Comparison of ENCODE assay signal across 14 cellular contexts in genomic region chr4:147482281-147482680, GRCh38. TPM values are rescaled to one million over a fixed set of nuclear protein-coding genes. Genes with fewer than 3 reads are reported as not detected.
DNase-seq lines count a peak whose midpoint lies in the region; ATAC-seq and TF ChIP-seq lines count a peak whose summit lies in the region.
"Had no signal": no experiment of that assay in that cellular context is flagged by ENCODE, and none has a peak within 500 bp of the region (broad histone marks: within the 10 kb centered on the region; RNA-seq: fewer than 3 reads in every experiment).

No MANE protein-coding gene starts in this region.

- H3K4me3 ChIP-seq in AG04450 (ENCODE audit: low read depth, low read length) = peak overlapping the region; percentile 74
- H3K4me3 ChIP-seq in RWPE2 (ENCODE audit: severe bottlenecking) = no peak overlapping the region
- H3K4me3 ChIP-seq in fibroblast of pulmonary artery (replicated peaks; ENCODE audit: low read depth, low read length) = peak overlapping the region; percentile 58

- H3K4me1 Mint-ChIP-seq in osteocyte (ENCODE audit: unreplicated experiment) = peaks cover 61% of the 10 kb centered on the region
- peaks cover 3% of the 10 kb centered on the region for H3K4me1 Mint-ChIP-seq in activated naive CD8-positive, alpha-beta T cell treated with anti-CD3 and anti-CD28 coated beads, Interleukin-2, amount 50 U/mL, for 24 hours
- H3K4me1 Mint-ChIP-seq: natural killer cell had no signal

- no peaks in the 10 kb centered on the region for H3K27me3 Mint-ChIP-seq in osteocyte (ENCODE audit: unreplicated experiment)
- H3K27me3 Mint-ChIP-seq in activated naive CD8-positive, alpha-beta T cell treated with anti-CD3 and anti-CD28 coated beads, Interleukin-2, amount 50 U/mL, for 24 hours = peaks cover 24% of the 10 kb centered on the region

- H3K9me3 ChIP-seq in AG04450 (ENCODE audit: control insufficient read depth, insufficient read depth, low read length) (no peaks in the 10 kb centered on the region), RWPE2 (ENCODE audit: severe bottlenecking) (no peaks in the 10 kb centered on the region)

- no peaks in the 10 kb centered on the region for H3K27me3 ChIP-seq in AG04450 (ENCODE audit: control insufficient read depth, insufficient read depth, low read length)
- no peaks in the 10 kb centered on the region for H3K27me3 ChIP-seq in RWPE2 (ENCODE audit: insufficient read depth, poor library complexity, severe bottlenecking)

- peaks cover 8% of the 10 kb centered on the region for H3K9me3 Mint-ChIP-seq in osteocyte (ENCODE audit: unreplicated experiment)
- no peaks in the 10 kb centered on the region for H3K9me3 Mint-ChIP-seq in activated naive CD8-positive, alpha-beta T cell treated with anti-CD3 and anti-CD28 coated beads, Interleukin-2, amount 50 U/mL, for 24 hours
- H3K9me3 Mint-ChIP-seq: stimulated activated naive CD8-positive, alpha-beta T cell treated with anti-CD3 and anti-CD28 coated beads, Interleukin-15, Interleukin-2, amounts not matched to agents 100 ng/mL and 50 ng/mL, for 24 hours had no signal

- POLR2A ChIA-PET in AG04450 (lab: Yijun Ruan, JAX) = interaction anchor here (0.6 kb wide), 1 partner anchor 287 kb away, joined by 3 read pairs; no protein-coding TSS in a partner anchor

- CTCF ChIA-PET in AG04450 (lab: Charles Lee) = interaction anchor here (0.7 to 5.7 kb wide), 4 partner anchors 36 to 384 kb away, joined by 4 to 16 read pairs (median 8); no protein-coding TSS in a partner anchor

- peak overlapping the region; percentile 87 for H3K4me3 Mint-ChIP-seq in osteocyte (ENCODE audit: unreplicated experiment)
- H3K4me3 Mint-ChIP-seq in activated naive CD8-positive, alpha-beta T cell treated with anti-CD3 and anti-CD28 coated beads, Interleukin-2, amount 50 U/mL, for 24 hours = no peak overlapping the region
- H3K4me3 Mint-ChIP-seq: natural killer cell; stimulated activated naive CD8-positive, alpha-beta T cell treated with anti-CD3 and anti-CD28 coated beads, Interleukin-15, Interleukin-2, amounts not matched to agents 100 ng/mL and 50 ng/mL, for 24 hours had no signal

- DNase-seq in AG04450 (ENCODE audit: low read depth, low spot score) (no peak), RWPE2 (ENCODE audit: low spot score) (no peak), fibroblast of pulmonary artery (ENCODE audit: low read depth) (no peak), osteocyte (ENCODE audit: extremely low spot score, unreplicated experiment) (no peak), LoVo (ENCODE audit: low spot score) (no peak)
- no peak for DNase-seq in activated naive CD8-positive, alpha-beta T cell treated with anti-CD3 and anti-CD28 coated beads, Interleukin-2, amount 50 U/mL, for 24 hours
- DNase-seq: activated T-cell treated with anti-CD3 and anti-CD28 coated beads, Interleukin-2, amount 50 U/mL, for 1 hour; C1 segment of cervical spinal cord; KBM-7; natural killer cell; NCI-H2171 had no signal

- H3K4me1 ChIP-seq in RWPE2 (ENCODE audit: insufficient read depth, poor library complexity, severe bottlenecking) = peaks cover 10% of the 10 kb centered on the region

- TF ChIP-seq CTCF in AG04450 (IDR thresholded peaks at IDR 0.05; ENCODE audit: low read depth, low read length) = no peak
- no peak for TF ChIP-seq CTCF in RWPE2 (IDR thresholded peaks at IDR 0.05; ENCODE audit: poor library complexity, severe bottlenecking)
- no peak for TF ChIP-seq CTCF in fibroblast of pulmonary artery (IDR thresholded peaks at IDR 0.05; ENCODE audit: low read length, missing control alignments)
- TF ChIP-seq CTCF in osteocyte (IDR thresholded peaks at IDR 0.05) = no peak

- H3K27ac ChIP-seq in AG04450 (ENCODE audit: low read depth, low read length) (peak overlapping the region; percentile 23), RWPE2 (ENCODE audit: poor library complexity, severe bottlenecking) (no peak overlapping the region)

- peaks cover 30% of the 10 kb centered on the region for H3K36me3 Mint-ChIP-seq in osteocyte (ENCODE audit: unreplicated experiment)
- no peaks in the 10 kb centered on the region for H3K36me3 Mint-ChIP-seq in activated naive CD8-positive, alpha-beta T cell treated with anti-CD3 and anti-CD28 coated beads, Interleukin-2, amount 50 U/mL, for 24 hours (ENCODE audit: low read depth)
- H3K36me3 Mint-ChIP-seq: natural killer cell had no signal

- ATAC-seq in RWPE2 (ENCODE audit: low read depth) (peak; percentile 70), HG02678 (IDR thresholded peaks at IDR 0.05; ENCODE audit: unreplicated experiment) (no peak), HG02870 (IDR thresholded peaks at IDR 0.05; ENCODE audit: unreplicated experiment) (no peak)
- ATAC-seq in activated naive CD8-positive, alpha-beta T cell treated with anti-CD3 and anti-CD28 coated beads, Interleukin-2, amount 50 U/mL, for 24 hours = no peak
- ATAC-seq: natural killer cell had no signal

- no peaks in the 10 kb centered on the region for H3K36me3 ChIP-seq in RWPE2 (ENCODE audit: low read depth)

- peak overlapping the region; percentile 92 for H3K27ac Mint-ChIP-seq in osteocyte (ENCODE audit: unreplicated experiment)
- H3K27ac Mint-ChIP-seq in activated naive CD8-positive, alpha-beta T cell treated with anti-CD3 and anti-CD28 coated beads, Interleukin-2, amount 50 U/mL, for 24 hours = no peak overlapping the region
- H3K27ac Mint-ChIP-seq: natural killer cell; stimulated activated naive CD8-positive, alpha-beta T cell treated with anti-CD3 and anti-CD28 coated beads, Interleukin-15, Interleukin-2, amounts not matched to agents 100 ng/mL and 50 ng/mL, for 24 hours had no signal

RNA-seq across cellular contexts. Expression of gene EDNRA, which starts 1.4 kb away (rescaled TPM):
- 28.4 and 38.4 TPM in 2 replicates for polyA plus RNA-seq in AG04450 (2011; rRNA removed)
- polyA minus RNA-seq in AG04450 (2011; rRNA and poly(A)+ RNA removed) = 41.0 and 47.7 TPM in 2 replicates
- 181 and 195 TPM in 2 replicates for total RNA-seq in osteocyte
- total RNA-seq: natural killer cell had no signal
